Comparison of ENCODE assay signal across 11 cellular contexts in genomic region chr9:83238871-83239624, GRCh38.
DNase-seq lines count a peak whose midpoint lies in the region; ATAC-seq, FAIRE-seq and TF ChIP-seq lines count a peak whose summit lies in the region.
"Had no signal": no experiment of that assay in that cellular context is flagged by ENCODE, and none has a peak within 500 bp of the region (broad histone marks: within the 10 kb centered on the region; RNA-seq: fewer than 3 reads in every experiment).

No MANE protein-coding gene starts in this region.

- POLR2A ChIA-PET in K562 (lab: Yijun Ruan, JAX) = interaction anchor here (0.5 kb wide), 1 partner anchor 122 kb away, joined by 3 read pairs; no protein-coding TSS in a partner anchor
- POLR2A ChIA-PET in naive thymus-derived CD4-positive, alpha-beta T cell (lab: Charles Lee) = no interaction called here
- POLR2A ChIA-PET in activated CD4-positive, alpha-beta memory T cell treated with anti-CD3 and anti-CD28 coated beads, Interleukin-2, amount 10 ng/mL, durations not matched to agents 7 days and 5 days (lab: Charles Lee) = no interaction called here

- H3K36me3 ChIP-seq in K562 (ENCODE audit: control insufficient read depth, insufficient read depth, low read length) = no peaks in the 10 kb centered on the region
- no peaks in the 10 kb centered on the region for H3K36me3 ChIP-seq in naive thymus-derived CD4-positive, alpha-beta T cell (ENCODE audit: control insufficient read depth in 2 of 3, insufficient read depth in 3 of 3, low read length in 3 of 3)
- no peaks in the 10 kb centered on the region for H3K36me3 ChIP-seq in smooth muscle cell (ENCODE audit: low read depth)

- no peak for TF ChIP-seq EP300 in K562 (IDR thresholded peaks at IDR 0.05; ENCODE audit: low read length)

- H3K9ac ChIP-seq in K562 (ENCODE audit: insufficient read depth in 1 of 2, low read depth in 2 of 2, low read length in 2 of 2) = no peak overlapping the region
- H3K9ac ChIP-seq in smooth muscle cell (ENCODE audit: low read depth) = no peak overlapping the region

- H3K4me2 ChIP-seq in K562 (ENCODE audit: insufficient read depth, low read length) (no peak overlapping the region), smooth muscle cell (no peak overlapping the region)

- DNase-seq in NCI-H1092 treated with DMSO at 0.1 percent for 48 hours (lab: John Stamatoyannopoulos, UW) (peak; percentile 33), NCI-H1092 (lab: John Stamatoyannopoulos, UW) (no peak), NCI-H2107 (lab: John Stamatoyannopoulos, UW) (peak; percentile 35), K562 (ENCODE audit: extremely low read depth in 1 of 4, low spot score in 3 of 4) (no peak), smooth muscle cell (lab: John Stamatoyannopoulos, UW; ENCODE audit: unreplicated experiment) (no peak)
- no peak for DNase-seq in naive thymus-derived CD4-positive, alpha-beta T cell
- no peak for DNase-seq in activated CD4-positive, alpha-beta memory T cell treated with anti-CD3 and anti-CD28 coated beads, Interleukin-2, amount 10 ng/mL, durations not matched to agents 7 days and 5 days
- DNase-seq: 8988T, dorsolateral prefrontal cortex, occipital lobe had no signal

- H3K36me3 Mint-ChIP-seq in naive thymus-derived CD4-positive, alpha-beta T cell = peaks cover 0 to 7% (median 0%) of the 10 kb centered on the region in 5 donors
- no peaks in the 10 kb centered on the region for H3K36me3 Mint-ChIP-seq in activated CD4-positive, alpha-beta memory T cell treated with anti-CD3 and anti-CD28 coated beads, Interleukin-2, amount 10 ng/mL, durations not matched to agents 7 days and 5 days (ENCODE audit: low read depth)

- no peaks in the 10 kb centered on the region for H3K79me2 ChIP-seq in K562 (ENCODE audit: control insufficient read depth, insufficient read depth, low read length)
- no peaks in the 10 kb centered on the region for H3K79me2 ChIP-seq in smooth muscle cell (ENCODE audit: low read depth)

- FAIRE-seq in K562 (lab: Jason Lieb, UNC) = no peak

- BruUV-seq in K562 (replicated peaks; lab: Mats Ljungman, UMichigan) = no TSS peak

- H3K9me1 ChIP-seq in K562 (ENCODE audit: control insufficient read depth, insufficient read depth, low read length) = no peaks in the 10 kb centered on the region

- no peaks in the 10 kb centered on the region for H4K20me1 ChIP-seq in K562 (replicated peaks; ENCODE audit: control insufficient read depth, insufficient read depth, low read length)
- H4K20me1 ChIP-seq in smooth muscle cell (ENCODE audit: low read depth) = no peaks in the 10 kb centered on the region

- TF ChIP-seq POLR2A in K562 (conservative IDR thresholded peaks at IDR 0.05) = no peak

- H3K27ac ChIP-seq in K562 (ENCODE audit: extremely low read depth, low read depth, low read length) (no peak overlapping the region), smooth muscle cell (ENCODE audit: low read depth) (no peak overlapping the region)
- no peak overlapping the region for H3K27ac ChIP-seq in naive thymus-derived CD4-positive, alpha-beta T cell (ENCODE audit: low read depth, low read length)
- H3K27ac ChIP-seq: dorsolateral prefrontal cortex had no signal

- no peaks in the 10 kb centered on the region for H3F3A ChIP-seq in smooth muscle cell (ENCODE audit: low read depth)

- in situ Hi-C loops in K562 (cut with MboI) = no loop called here

- H3K4me3 Mint-ChIP-seq in naive thymus-derived CD4-positive, alpha-beta T cell = no peak overlapping the region
- no peak overlapping the region for H3K4me3 Mint-ChIP-seq in activated CD4-positive, alpha-beta memory T cell treated with anti-CD3 and anti-CD28 coated beads, Interleukin-2, amount 10 ng/mL, durations not matched to agents 7 days and 5 days

- peaks cover 0 to 6% (median 0%) of the 10 kb centered on the region in 11 donors for H3K9me3 Mint-ChIP-seq in naive thymus-derived CD4-positive, alpha-beta T cell
- H3K9me3 Mint-ChIP-seq in activated CD4-positive, alpha-beta memory T cell treated with anti-CD3 and anti-CD28 coated beads, Interleukin-2, amount 10 ng/mL, durations not matched to agents 7 days and 5 days = peaks cover 2% of the 10 kb centered on the region

- H3K27ac Mint-ChIP-seq in naive thymus-derived CD4-positive, alpha-beta T cell = no peak overlapping the region
- no peak overlapping the region for H3K27ac Mint-ChIP-seq in activated CD4-positive, alpha-beta memory T cell treated with anti-CD3 and anti-CD28 coated beads, Interleukin-2, amount 10 ng/mL, durations not matched to agents 7 days and 5 days

- TF ChIP-seq RAD21 in K562 (CRISPR knock-in tag; conservative IDR thresholded peaks at IDR 0.05 in 1 of 2, IDR thresholded peaks at IDR 0.05 in 1 of 2) = no peak

- no peaks in the 10 kb centered on the region for H3K9me3 ChIP-seq in K562 (replicated peaks; ENCODE audit: control insufficient read depth, insufficient read depth, low read depth, low read length)
- H3K9me3 ChIP-seq in naive thymus-derived CD4-positive, alpha-beta T cell (ENCODE audit: control insufficient read depth in 2 of 3, low read length in 3 of 3) = no peaks in the 10 kb centered on the region
- no peaks in the 10 kb centered on the region for H3K9me3 ChIP-seq in smooth muscle cell (replicated peaks; ENCODE audit: low read depth)

- H3K4me3 ChIP-seq in K562 = no peak overlapping the region
- H3K4me3 ChIP-seq in naive thymus-derived CD4-positive, alpha-beta T cell (ENCODE audit: low read length) = no peak overlapping the region
- H3K4me3 ChIP-seq in smooth muscle cell = no peak overlapping the region
- H3K4me3 ChIP-seq: dorsolateral prefrontal cortex had no signal

- H3K4me1 Mint-ChIP-seq in naive thymus-derived CD4-positive, alpha-beta T cell = peaks cover 0 to 4% (median 0%) of the 10 kb centered on the region in 7 donors
- H3K4me1 Mint-ChIP-seq in activated CD4-positive, alpha-beta memory T cell treated with anti-CD3 and anti-CD28 coated beads, Interleukin-2, amount 10 ng/mL, durations not matched to agents 7 days and 5 days = no peaks in the 10 kb centered on the region

- H3K4me1 ChIP-seq in K562 (replicated peaks in 1 of 2; ENCODE audit: control insufficient read depth in 2 of 2, insufficient read depth in 2 of 2, low read length in 2 of 2) (no peaks in the 10 kb centered on the region), smooth muscle cell (ENCODE audit: low read depth) (no peaks in the 10 kb centered on the region)
- H3K4me1 ChIP-seq in naive thymus-derived CD4-positive, alpha-beta T cell (ENCODE audit: control insufficient read depth in 2 of 2, insufficient read depth in 2 of 2, low read length in 2 of 2) = no peaks in the 10 kb centered on the region

- TF ChIP-seq CTCF in K562 (IDR thresholded peaks at IDR 0.05 in 2 of 3, conservative IDR thresholded peaks at IDR 0.05 in 1 of 3; ENCODE audit: insufficient read depth in 2 of 3, low read depth in 1 of 3, low read length in 3 of 3) = no peak
- no peak for TF ChIP-seq CTCF in smooth muscle cell (IDR thresholded peaks at IDR 0.05; ENCODE audit: borderline replicate concordance, insufficient read depth, poor library complexity, severe bottlenecking)

- no peak for ATAC-seq in K562
- ATAC-seq in naive thymus-derived CD4-positive, alpha-beta T cell = peak; percentile 41
- no peak for ATAC-seq in HG02571 (IDR thresholded peaks at IDR 0.05; ENCODE audit: unreplicated experiment)

- H2AFZ ChIP-seq in K562 (ENCODE audit: low read depth, low read length) (no peak overlapping the region), smooth muscle cell (ENCODE audit: low read depth) (no peak overlapping the region)

- CTCF ChIA-PET in K562 (lab: Yijun Ruan, JAX; ENCODE audit: low intra/inter-chr PET ratio) = no interaction called here
- CTCF ChIA-PET in naive thymus-derived CD4-positive, alpha-beta T cell (lab: Charles Lee) = no interaction called here
- CTCF ChIA-PET in activated CD4-positive, alpha-beta memory T cell treated with anti-CD3 and anti-CD28 coated beads, Interleukin-2, amount 10 ng/mL, durations not matched to agents 7 days and 5 days (lab: Charles Lee) = no interaction called here

- H3K27me3 ChIP-seq in K562 (ENCODE audit: control insufficient read depth in 2 of 2, insufficient read depth in 2 of 2, low read length in 2 of 2) = no peaks in the 10 kb centered on the region
- no peaks in the 10 kb centered on the region for H3K27me3 ChIP-seq in naive thymus-derived CD4-positive, alpha-beta T cell (ENCODE audit: control insufficient read depth in 2 of 2, insufficient read depth in 2 of 2, low read length in 2 of 2)
- no peaks in the 10 kb centered on the region for H3K27me3 ChIP-seq in smooth muscle cell (ENCODE audit: low read depth)
- H3K27me3 ChIP-seq: dorsolateral prefrontal cortex had no signal

- 2% methylated on average over 3 of the region's 6 CpGs for WGBS in K562 (ENCODE audit: insufficient coverage, low coverage, missing lambda C conversion rate)
- 86% methylated on average over 6 of the region's 6 CpGs for WGBS in smooth muscle cell (ENCODE audit: low lambda C conversion rate)

- peaks cover 0 to 15% (median 2%) of the 10 kb centered on the region in 5 donors for H3K27me3 Mint-ChIP-seq in naive thymus-derived CD4-positive, alpha-beta T cell
- no peaks in the 10 kb centered on the region for H3K27me3 Mint-ChIP-seq in activated CD4-positive, alpha-beta memory T cell treated with anti-CD3 and anti-CD28 coated beads, Interleukin-2, amount 10 ng/mL, durations not matched to agents 7 days and 5 days

- intact Hi-C loops in K562 (cut with micrococcal nuclease) = no loop called here
- intact Hi-C loops in naive thymus-derived CD4-positive, alpha-beta T cell (cut with micrococcal nuclease) = no loop called here

TF ChIP-seq in K562, 482 proteins besides CTCF, POLR2A, EP300 and RAD21:
- TF ChIP-seq PBX2 (CRISPR knock-in tag; IDR thresholded peaks at IDR 0.05; ENCODE audit: low read depth) = no peak
- peak; percentile 30; the same call in 1 of the 2 replicates for TF ChIP-seq PBX2 (tag; conservative IDR thresholded peaks at IDR 0.05; ENCODE audit: low read depth)
- no peak for TF ChIP-seq ZNF830 (CRISPR knock-in tag; IDR thresholded peaks at IDR 0.05)

Comparison
In these comparisons a context has a peak if more than half of its experiments do, and no peak if none do; other contexts are left out.
1. DNase-seq: peak in NCI-H1092 treated with DMSO at 0.1 percent for 48 hours (single experiment) and NCI-H2107 (single experiment); none in NCI-H1092 (single experiment), K562 (0 of 4), naive thymus-derived CD4-positive, alpha-beta T cell (0 of 9), activated CD4-positive, alpha-beta memory T cell treated with anti-CD3 and anti-CD28 coated beads, Interleukin-2, amount 10 ng/mL, durations not matched to agents 7 days and 5 days (single experiment) and smooth muscle cell (single experiment).